Comparison of ENCODE assay signal across 1 cellular context in genomic region chr6:36132221-36132895, GRCh38.
TF ChIP-seq lines count a peak whose summit lies in the region.

No MANE protein-coding gene starts in this region.

TF ChIP-seq in HCT116, 20 proteins besides CTCF, POLR2A, EP300 and RAD21 (continued from another document):
- TF ChIP-seq EGR1 (IDR thresholded peaks at IDR 0.05; ENCODE audit: low read depth), result no peak
